Comparison of ENCODE assay signal across 7 cellular contexts in genomic region chr5:122919969-122920368, GRCh38.
"Had no signal": no experiment of that assay in that cellular context is flagged by ENCODE, and none has a peak within 500 bp of the region (broad histone marks: within the 10 kb centered on the region; RNA-seq: fewer than 3 reads in every experiment).

No MANE protein-coding gene starts in this region.

- H3K4me3 ChIP-seq: GM23248, K562 had no signal

- H2AFZ ChIP-seq: GM23248 had no signal

- FAIRE-seq: HTR-8/SVneo, K562 had no signal

- ATAC-seq: K562 had no signal

- DNase-seq: GM23248, H7, HCEC 1CT, IMR-90, KG1 had no signal

- H3K27ac ChIP-seq: GM23248 had no signal

- H3K9ac ChIP-seq: GM23248 had no signal
